In genomic region chrX:56281789-56282188, GRCh38 we compare ENCODE assay signal across 9 cellular contexts. TPM values are rescaled to one million over a fixed set of nuclear protein-coding genes. Genes with fewer than 3 reads are reported as not detected.
DNase-seq lines count a peak whose midpoint lies in the region; ATAC-seq and TF ChIP-seq lines count a peak whose summit lies in the region.
"Had no signal": no experiment of that assay in that cellular context is flagged by ENCODE, and none has a peak within 500 bp of the region (broad histone marks: within the 10 kb centered on the region; RNA-seq: fewer than 3 reads in every experiment).

No MANE protein-coding gene starts in this region.

- no peaks in the 10 kb centered on the region for H3K9me3 Mint-ChIP-seq in CD8-positive, alpha-beta T cell
- peaks cover 64 to 77% of the 10 kb centered on the region in 2 experiments for H3K9me3 Mint-ChIP-seq in H9
- no peaks in the 10 kb centered on the region for H3K9me3 Mint-ChIP-seq in immature natural killer cell

- no peak overlapping the region for H2BK12ac ChIP-seq in H9 (ENCODE audit: insufficient read length, low read depth, low read length)

- H4K20me1 ChIP-seq in H9 (ENCODE audit: control insufficient read depth, insufficient read depth, insufficient read length): no peaks in the 10 kb centered on the region

- H3K23me2 ChIP-seq in H9 (ENCODE audit: insufficient read length, low read depth, low read length, poor library complexity, severe bottlenecking): no peaks in the 10 kb centered on the region

- H3T11ph ChIP-seq in H9 (ENCODE audit: low read length): no peak overlapping the region

- peak in 2 of 7 experiments; percentile 6 to 9 for DNase-seq in CD8-positive, alpha-beta T cell
- DNase-seq in H9 (no peak), SW480 (ENCODE audit: low spot score) (peak; percentile 38), immature natural killer cell (peak; percentile 7 to 17 (median 15)), HEK293T (ENCODE audit: extremely low spot score) (no peak), cardiac septum (ENCODE audit: low spot score) (no peak), SK-N-DZ (ENCODE audit: low spot score) (no peak)

- no peak overlapping the region for H3K14ac ChIP-seq in H9 (ENCODE audit: insufficient read depth, low read length)

- H2AFZ ChIP-seq in H9 (ENCODE audit: low read length): no peak overlapping the region

- H3K79me1 ChIP-seq in H9 (ENCODE audit: insufficient read depth, low read depth, low read length, poor library complexity, severe bottlenecking): no peaks in the 10 kb centered on the region

- H2BK120ac ChIP-seq in H9 (ENCODE audit: low read depth, low read length, poor library complexity, severe bottlenecking): no peak overlapping the region

- no peak overlapping the region for H3K4me3 Mint-ChIP-seq in CD8-positive, alpha-beta T cell
- H3K4me3 Mint-ChIP-seq in H9 (no peak overlapping the region), immature natural killer cell (no peak overlapping the region)

- H2BK5ac ChIP-seq in H9 (ENCODE audit: insufficient read length, low read length): no peak overlapping the region

- H3K4ac ChIP-seq in H9 (ENCODE audit: low read depth, low read length): no peak overlapping the region

- no peak overlapping the region for H3K4me3 ChIP-seq in CD8-positive, alpha-beta T cell (ENCODE audit: low read depth, low read length)
- H3K4me3 ChIP-seq: prostate gland had no signal

- no peak overlapping the region for H4K91ac ChIP-seq in H9 (ENCODE audit: insufficient read length, low read depth, low read length)

- no peak overlapping the region for H3K27ac Mint-ChIP-seq in CD8-positive, alpha-beta T cell
- H3K27ac Mint-ChIP-seq in H9 (no peak overlapping the region), immature natural killer cell (no peak overlapping the region)

- no peak overlapping the region for H3K18ac ChIP-seq in H9 (ENCODE audit: insufficient read length, low read depth, low read length)

- H3K4me2 ChIP-seq in H9 (ENCODE audit: insufficient read depth, insufficient read length, low read length): no peak overlapping the region

- H3K27me3 ChIP-seq in CD8-positive, alpha-beta T cell (ENCODE audit: insufficient read depth, low read length): no peaks in the 10 kb centered on the region
- H3K27me3 ChIP-seq in H9 (ENCODE audit: insufficient read depth, low read length): no peaks in the 10 kb centered on the region

- H3K4me1 ChIP-seq in CD8-positive, alpha-beta T cell (ENCODE audit: insufficient read depth, low read length): peaks cover 6% of the 10 kb centered on the region
- no peaks in the 10 kb centered on the region for H3K4me1 ChIP-seq in H9 (ENCODE audit: insufficient read depth, low read length)
- H3K4me1 ChIP-seq: prostate gland had no signal

- H3K79me2 ChIP-seq in H9 (ENCODE audit: insufficient read depth, low read length): no peaks in the 10 kb centered on the region

- intact Hi-C loops in CD8-positive, alpha-beta T cell (cut with DNase I, micrococcal nuclease): loop anchor here (1.0 to 5.0 kb wide), 7 partner anchors 282 to 697 kb away; partner anchors contain the start of gene UBQLN2 (in 1 of the 2)
- intact Hi-C loops in cardiac septum (cut with DNase I): loop anchor here (5.0 kb wide), 1 partner anchor 446 kb away; the partner anchor contains the start of gene NBDY

- H3K36me3 ChIP-seq in CD8-positive, alpha-beta T cell (ENCODE audit: insufficient read depth, low read length): no peaks in the 10 kb centered on the region
- H3K36me3 ChIP-seq: prostate gland had no signal

- no peak overlapping the region for H2AK5ac ChIP-seq in H9 (ENCODE audit: insufficient read length, low read length)

- peak; percentile 43 for TF ChIP-seq CTCF in CD8-positive, alpha-beta T cell (IDR thresholded peaks at IDR 0.05)
- TF ChIP-seq CTCF in H9 (conservative IDR thresholded peaks at IDR 0.05): peak; percentile 23; the same call in 2 of the 3 replicates

- no peaks in the 10 kb centered on the region for H3K36me3 Mint-ChIP-seq in CD8-positive, alpha-beta T cell
- H3K36me3 Mint-ChIP-seq in H9 (ENCODE audit: insufficient read depth in 1 of 3, low read depth in 3 of 3) (peaks cover 0 to 12% (median 7%) of the 10 kb centered on the region in 3 experiments; a peak in 4 of 7 replicates), immature natural killer cell (no peaks in the 10 kb centered on the region)

- no peak overlapping the region for H3K27ac ChIP-seq in CD8-positive, alpha-beta T cell (ENCODE audit: low read depth, low read length)
- no peak overlapping the region for H3K27ac ChIP-seq in H9 (ENCODE audit: insufficient read length, low read depth, low read length)
- H3K27ac ChIP-seq: prostate gland had no signal

- H3K9me3 ChIP-seq in CD8-positive, alpha-beta T cell (ENCODE audit: low read length): no peaks in the 10 kb centered on the region
- H3K9me3 ChIP-seq in H9 (ENCODE audit: control insufficient read depth, low read depth, low read length): peaks cover 23% of the 10 kb centered on the region
- H3K9me3 ChIP-seq: prostate gland had no signal

- no peak overlapping the region for H2BK15ac ChIP-seq in H9 (ENCODE audit: low read depth, low read length)

- CTCF ChIA-PET in CD8-positive, alpha-beta T cell (lab: Charles Lee): interaction anchor here (0.6 to 7.5 kb wide), 13 partner anchors 8 to 697 kb away, joined by 3 to 98 read pairs (median 5); partner anchors contain the start of gene NBDY
- CTCF ChIA-PET in HEK293T (lab: Yijun Ruan, JAX): interaction anchor here (1.4 kb wide), 1 partner anchor 447 kb away, joined by 4 read pairs; the partner anchor contains the start of gene NBDY

- H4K8ac ChIP-seq in H9 (replicated peaks; ENCODE audit: insufficient read length, low read depth, low read length): no peak overlapping the region

- no peak overlapping the region for H3K56ac ChIP-seq in H9 (ENCODE audit: insufficient read length, low read depth, low read length)

- ATAC-seq in CD8-positive, alpha-beta T cell: no peak
- ATAC-seq in GM18907 (IDR thresholded peaks at IDR 0.05; ENCODE audit: unreplicated experiment): no peak

- H3K23ac ChIP-seq in H9 (ENCODE audit: insufficient read length, low read depth, low read length): no peak overlapping the region

- H3K27me3 Mint-ChIP-seq in CD8-positive, alpha-beta T cell (ENCODE audit: low read depth): no peaks in the 10 kb centered on the region
- H3K27me3 Mint-ChIP-seq in H9 (ENCODE audit: low read depth): no peaks in the 10 kb centered on the region; the same call in 1 of the 2 replicates
- peaks cover 0 to 3% (median 2%) of the 10 kb centered on the region in 3 donors for H3K27me3 Mint-ChIP-seq in immature natural killer cell (ENCODE audit: low read depth in 3 of 3)

- peaks cover 8% of the 10 kb centered on the region for H3K4me1 Mint-ChIP-seq in CD8-positive, alpha-beta T cell (ENCODE audit: low read depth)
- H3K4me1 Mint-ChIP-seq in H9 (no peaks in the 10 kb centered on the region), immature natural killer cell (no peaks in the 10 kb centered on the region)

- H4K5ac ChIP-seq in H9 (ENCODE audit: insufficient read length, low read depth, low read length): no peak overlapping the region

- no peak overlapping the region for H3K9ac ChIP-seq in H9 (ENCODE audit: extremely low read depth, insufficient read length, low read length)

- POLR2A ChIA-PET in CD8-positive, alpha-beta T cell (lab: Charles Lee): interaction anchor here (1.6 kb wide), 1 partner anchor 446 kb away, joined by 11 read pairs; no protein-coding TSS in a partner anchor
- POLR2A ChIA-PET in HEK293T (lab: Yijun Ruan, JAX): no interaction called here

- H2BK20ac ChIP-seq in H9 (ENCODE audit: low read depth, low read length, poor library complexity, severe bottlenecking): no peak overlapping the region

TF ChIP-seq in HEK293T, 16 proteins besides CTCF, POLR2A, EP300 and RAD21:
- no peak for TF ChIP-seq FOXA1 (IDR thresholded peaks at IDR 0.05)
- no peak for TF ChIP-seq CTBP1 (IDR thresholded peaks at IDR 0.05; ENCODE audit: borderline replicate concordance)
- TF ChIP-seq HDGF (IDR thresholded peaks at IDR 0.05; ENCODE audit: borderline replicate concordance): no peak
- no peak for TF ChIP-seq FOXM1 (IDR thresholded peaks at IDR 0.05; ENCODE audit: borderline replicate concordance)
- TF ChIP-seq BHLHE40 (IDR thresholded peaks at IDR 0.05; ENCODE audit: borderline replicate concordance): no peak
- TF ChIP-seq ARNT (IDR thresholded peaks at IDR 0.05): no peak
- TF ChIP-seq TARDBP (IDR thresholded peaks at IDR 0.05): no peak

RNA-seq across cellular contexts. Expression of gene KLF8, which starts 49.6 kb away (rescaled TPM):
- total RNA-seq in CD8-positive, alpha-beta T cell: under 1 TPM; 0.41 to 0.67 TPM
- total RNA-seq in H9 (2021) (7.3 and 7.7 TPM in 2 replicates), cardiac septum (3.6 TPM)
- 1 to 10 TPM in 2 of 3 donors, under 1 TPM in 1; 0.72 to 4.4 (median 2.7) TPM for polyA plus RNA-seq in immature natural killer cell
- polyA plus RNA-seq in SK-N-DZ (2014; cell fraction: cytosol; rRNA removed): not detected in 2 replicates
- 0.20 TPM in 1 of 2 replicates, not detected in the other for polyA plus RNA-seq in SK-N-DZ (2014; cell fraction: nucleus; rRNA removed)

Comparison
In these comparisons a context has a peak if more than half of its experiments do, and no peak if none do; other contexts are left out.
1. DNase-seq: peak in SW480 (single experiment) and immature natural killer cell (3 of 3); none in H9 (single experiment), HEK293T (single experiment), cardiac septum (single experiment) and SK-N-DZ (single experiment).